ENCODE assay signal across 14 cellular contexts in the genomic region with DNA sequence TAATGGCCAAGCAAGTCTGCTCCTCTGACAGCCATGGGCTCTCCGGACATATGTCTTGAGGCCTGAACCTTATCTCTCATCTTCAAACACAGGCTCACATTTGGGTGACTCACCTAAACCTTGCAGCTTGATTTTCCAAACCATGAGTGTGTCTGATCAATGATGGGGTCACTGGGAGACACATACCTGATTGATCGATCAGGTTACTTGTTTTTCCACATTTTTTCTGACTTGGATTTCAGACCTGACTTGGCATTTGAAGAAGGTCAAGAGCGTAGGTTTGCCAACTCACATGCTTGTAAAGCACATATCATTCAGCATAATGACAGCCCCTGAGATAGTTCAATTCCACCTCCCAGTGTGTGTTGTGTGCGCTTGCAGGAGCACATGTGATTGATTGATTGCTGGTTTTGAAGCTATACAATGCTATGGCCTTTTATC.
DNase-seq lines count a peak whose midpoint lies in the region; ATAC-seq, FAIRE-seq and TF ChIP-seq lines count a peak whose summit lies in the region.
"Had no signal": no experiment of that assay in that cellular context is flagged by ENCODE, and none has a peak within 500 bp of the region (broad histone marks: within the 10 kb centered on the region; RNA-seq: fewer than 3 reads in every experiment).

No MANE protein-coding gene starts in this region.

- no peak overlapping the region for H2AFZ ChIP-seq in HepG2 (ENCODE audit: low read length)

- no peaks in the 10 kb centered on the region for H3K79me2 ChIP-seq in HepG2 (ENCODE audit: insufficient read depth, low read length)

- TF ChIP-seq EP300 in HepG2 (IDR thresholded peaks at IDR 0.05; ENCODE audit: low read depth in 2 of 2, low read length in 2 of 2), result no peak
- TF ChIP-seq EP300 in HepG2 (CRISPR knock-in tag; IDR thresholded peaks at IDR 0.05; ENCODE audit: borderline replicate concordance), result no peak

- no peak overlapping the region for H3K4me3 ChIP-seq in liver (ENCODE audit: low read depth in 1 of 3, low read length in 3 of 3)
- no peak overlapping the region for H3K4me3 ChIP-seq in HepG2 (replicated peaks in 1 of 3; ENCODE audit: insufficient read depth in 1 of 3, low read depth in 2 of 3, low read length in 3 of 3)
- H3K4me3 ChIP-seq in bronchial epithelial cell (ENCODE audit: low read depth, low read length), result no peak overlapping the region
- H3K4me3 ChIP-seq in heart right ventricle, result no peak overlapping the region
- H3K4me3 ChIP-seq: BLaER1, HAP-1 had no signal

- no peaks in the 10 kb centered on the region for H4K20me1 ChIP-seq in HepG2 (ENCODE audit: insufficient read depth, low read length)
- H4K20me1 ChIP-seq: BLaER1 had no signal

- POLR2A ChIA-PET in HepG2 (lab: Yijun Ruan, JAX), result no interaction called here

- H3K36me3 ChIP-seq in liver (ENCODE audit: control insufficient read depth in 4 of 4, insufficient read depth in 3 of 4, low read depth in 1 of 4, low read length in 3 of 4) (no peaks in the 10 kb centered on the region), HepG2 (replicated peaks in 1 of 2; ENCODE audit: control insufficient read depth in 1 of 2, insufficient read depth in 2 of 2, low read length in 2 of 2) (no peaks in the 10 kb centered on the region), bronchial epithelial cell (ENCODE audit: control insufficient read depth, insufficient read depth, low read length) (no peaks in the 10 kb centered on the region), heart right ventricle (no peaks in the 10 kb centered on the region)
- H3K36me3 ChIP-seq: BLaER1, HAP-1 had no signal

- H3K9me3 ChIP-seq in liver (ENCODE audit: control insufficient read depth in 4 of 4, low read length in 3 of 4) (no peaks in the 10 kb centered on the region), HepG2 (ENCODE audit: low read length) (no peaks in the 10 kb centered on the region), heart right ventricle (no peaks in the 10 kb centered on the region)
- H3K9me3 ChIP-seq: BLaER1, HAP-1 had no signal

- FAIRE-seq in HepG2 (lab: Jason Lieb, UNC), result no peak
- peak; percentile 40 for FAIRE-seq in bronchial epithelial cell (lab: Jason Lieb, UNC)
- FAIRE-seq: GM19239 had no signal

- no peak overlapping the region for H3K4me2 ChIP-seq in HepG2 (ENCODE audit: low read depth, low read length)
- H3K4me2 ChIP-seq: BLaER1 had no signal

- no TSS peak for BruUV-seq in HepG2 (replicated peaks; lab: Mats Ljungman, UMichigan)

- ATAC-seq in HepG2 (no peak), heart right ventricle (no peak)

- H3K4me1 ChIP-seq in liver (ENCODE audit: control insufficient read depth in 4 of 4, insufficient read depth in 4 of 4, low read length in 3 of 4) (peaks cover 0 to 8% (median 2%) of the 10 kb centered on the region in 4 donors), HepG2 (ENCODE audit: insufficient read depth, low read length) (no peaks in the 10 kb centered on the region), heart right ventricle (no peaks in the 10 kb centered on the region)
- H3K4me1 ChIP-seq: BLaER1, HAP-1 had no signal

- intact Hi-C loops in HepG2 (cut with micrococcal nuclease; ENCODE audit: unreplicated experiment), result no loop called here
- intact Hi-C loops in heart right ventricle (cut with DNase I), result no loop called here

- in situ Hi-C loops in HepG2 (cut with HindIII; ENCODE audit: extremely low pct_ligation_motif_present, low pct_unique_long_range_greater_than_20kb), result no loop called here

- no peak overlapping the region for H3K27ac ChIP-seq in liver (ENCODE audit: low read depth in 1 of 2, low read length in 2 of 2)
- no peak overlapping the region for H3K27ac ChIP-seq in HepG2 (ENCODE audit: extremely low read length, insufficient read depth, low read length)
- H3K27ac ChIP-seq in heart right ventricle, result no peak overlapping the region
- H3K27ac ChIP-seq: BLaER1 had no signal

- CTCF ChIA-PET in HepG2 (lab: Yijun Ruan, JAX; ENCODE audit: low intra/inter-chr PET ratio, low total read pairs), result no interaction called here

- no peak overlapping the region for H3K9ac ChIP-seq in liver (ENCODE audit: low read depth in 1 of 2, low read length in 2 of 2)
- no peak overlapping the region for H3K9ac ChIP-seq in HepG2 (ENCODE audit: insufficient read depth, low read depth, low read length)
- H3K9ac ChIP-seq: BLaER1 had no signal

- H3K27me3 ChIP-seq in liver (ENCODE audit: control insufficient read depth in 4 of 4, insufficient read depth in 4 of 4, low read length in 3 of 4) (no peaks in the 10 kb centered on the region), HepG2 (ENCODE audit: control insufficient read depth in 1 of 2, insufficient read depth in 2 of 2, low read length in 2 of 2) (no peaks in the 10 kb centered on the region), bronchial epithelial cell (ENCODE audit: control insufficient read depth, insufficient read depth, low read length) (no peaks in the 10 kb centered on the region), heart right ventricle (peaks cover 0 to 11% (median 4%) of the 10 kb centered on the region in 7 donors)
- H3K27me3 ChIP-seq: BLaER1 had no signal

- 38% methylated on average over 4 of the region's 4 CpGs for WGBS in liver
- 16% methylated on average over 3 of the region's 4 CpGs for WGBS in HepG2 (ENCODE audit: low lambda C conversion rate)
- 44 to 75% methylated on average over 4 of the region's 4 CpGs for WGBS in heart right ventricle, 2 donors

- TF ChIP-seq CTCF in liver (IDR thresholded peaks at IDR 0.05; ENCODE audit: low read depth, low read length, missing input control) (no peak), HepG2 (CRISPR knock-in tag; IDR thresholded peaks at IDR 0.05) (no peak), bronchial epithelial cell (IDR thresholded peaks at IDR 0.05; ENCODE audit: insufficient read depth, low read length, severe bottlenecking) (no peak), heart right ventricle (IDR thresholded peaks at IDR 0.05) (no peak)

- TF ChIP-seq POLR2A in HepG2 (IDR thresholded peaks at IDR 0.05; ENCODE audit: insufficient read depth in 1 of 2, low read depth in 2 of 2, low read length in 2 of 2), result no peak

- TF ChIP-seq RAD21 in liver (IDR thresholded peaks at IDR 0.05), result peak in 1 of 2 donors; percentile 15
- no peak for TF ChIP-seq RAD21 in HepG2 (CRISPR knock-in tag; IDR thresholded peaks at IDR 0.05)

- DNase-seq in HepG2 (ENCODE audit: low spot score), result no peak
- no peak for DNase-seq in bronchial epithelial cell (ENCODE audit: low read depth)
- DNase-seq in mucosa of gallbladder (ENCODE audit: low spot score), result peak; percentile 76
- DNase-seq in heart right ventricle, result no peak
- DNase-seq in NCI-H1436 treated with DMSO at 0.1 percent for 48 hours (lab: John Stamatoyannopoulos, UW), result no peak
- DNase-seq in Kasumi-1 (lab: John Stamatoyannopoulos, UW), result no peak
- DNase-seq: 8988T; CD4-positive, alpha-beta memory T cell; DMS79 treated with DMSO at 0.1 percent for 48 hours; GF-D8 had no signal

TF ChIP-seq in liver, 16 proteins besides CTCF, POLR2A, EP300 and RAD21 (continues in another document):
- TF ChIP-seq, protein P1, sequence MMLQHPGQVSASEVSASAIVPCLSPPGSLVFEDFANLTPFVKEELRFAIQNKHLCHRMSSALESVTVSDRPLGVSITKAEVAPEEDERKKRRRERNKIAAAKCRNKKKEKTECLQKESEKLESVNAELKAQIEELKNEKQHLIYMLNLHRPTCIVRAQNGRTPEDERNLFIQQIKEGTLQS (IDR thresholded peaks at IDR 0.05), result no peak
- TF ChIP-seq TAF1 (conservative IDR thresholded peaks at IDR 0.05), result no peak
- no peak for TF ChIP-seq HNF4G (IDR thresholded peaks at IDR 0.05)
- TF ChIP-seq, protein P2, sequence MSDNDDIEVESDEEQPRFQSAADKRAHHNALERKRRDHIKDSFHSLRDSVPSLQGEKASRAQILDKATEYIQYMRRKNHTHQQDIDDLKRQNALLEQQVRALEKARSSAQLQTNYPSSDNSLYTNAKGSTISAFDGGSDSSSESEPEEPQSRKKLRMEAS (IDR thresholded peaks at IDR 0.05), result no peak
- TF ChIP-seq, protein P3, sequence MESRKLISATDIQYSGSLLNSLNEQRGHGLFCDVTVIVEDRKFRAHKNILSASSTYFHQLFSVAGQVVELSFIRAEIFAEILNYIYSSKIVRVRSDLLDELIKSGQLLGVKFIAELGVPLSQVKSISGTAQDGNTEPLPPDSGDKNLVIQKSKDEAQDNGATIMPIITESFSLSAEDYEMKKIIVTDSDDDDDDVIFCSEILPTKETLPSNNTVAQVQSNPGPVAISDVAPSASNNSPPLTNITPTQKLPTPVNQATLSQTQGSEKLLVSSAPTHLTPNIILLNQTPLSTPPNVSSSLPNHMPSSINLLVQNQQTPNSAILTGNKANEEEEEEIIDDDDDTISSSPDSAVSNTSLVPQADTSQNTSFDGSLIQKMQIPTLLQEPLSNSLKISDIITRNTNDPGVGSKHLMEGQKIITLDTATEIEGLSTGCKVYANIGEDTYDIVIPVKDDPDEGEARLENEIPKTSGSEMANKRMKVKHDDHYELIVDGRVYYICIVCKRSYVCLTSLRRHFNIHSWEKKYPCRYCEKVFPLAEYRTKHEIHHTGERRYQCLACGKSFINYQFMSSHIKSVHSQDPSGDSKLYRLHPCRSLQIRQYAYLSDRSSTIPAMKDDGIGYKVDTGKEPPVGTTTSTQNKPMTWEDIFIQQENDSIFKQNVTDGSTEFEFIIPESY (IDR thresholded peaks at IDR 0.05), result no peak

TF ChIP-seq in HepG2, 621 proteins besides CTCF, POLR2A, EP300 and RAD21:
- no peak for TF ChIP-seq SMAD9 (CRISPR knock-in tag; IDR thresholded peaks at IDR 0.05)
- TF ChIP-seq ELF1 (CRISPR knock-in tag; IDR thresholded peaks at IDR 0.05), result no peak
- no peak for TF ChIP-seq RARG (CRISPR knock-in tag; IDR thresholded peaks at IDR 0.05; ENCODE audit: low read depth)
TF ChIP-seq in HepG2: peak in this region for 0.
